In genomic region chr15:94743668-94744067, GRCh38 we compare ENCODE assay signal across 2 cellular contexts.
TF ChIP-seq lines count a peak whose summit lies in the region.

No MANE protein-coding gene starts in this region.

TF ChIP-seq in H1, 55 proteins besides CTCF, POLR2A, EP300 and RAD21:
- TF ChIP-seq BACH1 (IDR thresholded peaks at IDR 0.05; ENCODE audit: low read length), result no peak
TF ChIP-seq in H1: peak in this region for 0.

TF ChIP-seq in HepG2, 621 proteins besides CTCF, POLR2A, EP300 and RAD21:
- TF ChIP-seq ZSCAN20 (CRISPR knock-in tag; IDR thresholded peaks at IDR 0.05; ENCODE audit: borderline replicate concordance), result no peak
- TF ChIP-seq MAFF (IDR thresholded peaks at IDR 0.05; ENCODE audit: low read depth, low read length), result peak; percentile 33; the same call in 1 of the 2 replicates
- TF ChIP-seq ATF1 (CRISPR knock-in tag; IDR thresholded peaks at IDR 0.05), result no peak
- peak in 1 of 2 experiments; percentile 66; a peak in 3 of 4 replicates for TF ChIP-seq MAFK (conservative IDR thresholded peaks at IDR 0.05 in 1 of 2, IDR thresholded peaks at IDR 0.05 in 1 of 2; ENCODE audit: low read length in 2 of 2)
- no peak for TF ChIP-seq ZNF296 (CRISPR knock-in tag; conservative IDR thresholded peaks at IDR 0.05)
